Comparison of ENCODE assay signal across 1 cellular context in the genomic region with DNA sequence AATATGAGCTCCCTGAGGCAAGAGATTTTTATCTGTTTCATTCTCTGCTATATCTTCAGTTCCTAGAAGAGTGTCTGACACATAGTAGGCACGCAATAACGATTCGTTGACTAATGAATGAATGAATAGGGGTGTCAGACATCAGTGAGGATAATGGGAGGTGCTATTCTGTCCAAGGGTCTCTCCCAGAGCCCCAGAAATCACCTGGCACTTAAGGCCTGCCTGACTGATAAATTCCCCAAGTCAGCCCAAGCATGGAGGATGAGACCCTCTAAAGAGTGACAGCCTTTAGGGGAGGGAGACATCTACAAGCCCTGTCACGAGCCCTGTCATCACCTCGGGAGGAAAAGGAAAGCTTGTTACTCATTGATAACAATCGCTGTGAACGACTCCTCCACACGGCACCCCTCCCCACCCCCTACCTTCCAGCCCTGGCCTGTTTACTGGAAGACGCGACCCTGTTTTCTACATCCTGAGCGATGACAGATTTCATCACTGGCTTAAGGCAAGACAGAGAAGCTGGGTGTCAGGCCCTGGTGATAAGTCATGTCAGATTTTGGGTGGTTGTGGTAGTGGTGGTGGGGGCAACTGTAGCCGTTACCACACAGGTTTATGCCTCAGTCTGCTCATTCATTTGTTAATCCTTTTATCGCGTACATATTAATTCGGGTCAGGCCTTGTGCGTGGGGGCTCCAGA.
TF ChIP-seq lines count a peak whose summit lies in the region.

No MANE protein-coding gene starts in this region.

TF ChIP-seq in K562, 482 proteins besides CTCF, POLR2A, EP300 and RAD21 (continued from another document and continues in another):
- TF ChIP-seq, protein P1, sequence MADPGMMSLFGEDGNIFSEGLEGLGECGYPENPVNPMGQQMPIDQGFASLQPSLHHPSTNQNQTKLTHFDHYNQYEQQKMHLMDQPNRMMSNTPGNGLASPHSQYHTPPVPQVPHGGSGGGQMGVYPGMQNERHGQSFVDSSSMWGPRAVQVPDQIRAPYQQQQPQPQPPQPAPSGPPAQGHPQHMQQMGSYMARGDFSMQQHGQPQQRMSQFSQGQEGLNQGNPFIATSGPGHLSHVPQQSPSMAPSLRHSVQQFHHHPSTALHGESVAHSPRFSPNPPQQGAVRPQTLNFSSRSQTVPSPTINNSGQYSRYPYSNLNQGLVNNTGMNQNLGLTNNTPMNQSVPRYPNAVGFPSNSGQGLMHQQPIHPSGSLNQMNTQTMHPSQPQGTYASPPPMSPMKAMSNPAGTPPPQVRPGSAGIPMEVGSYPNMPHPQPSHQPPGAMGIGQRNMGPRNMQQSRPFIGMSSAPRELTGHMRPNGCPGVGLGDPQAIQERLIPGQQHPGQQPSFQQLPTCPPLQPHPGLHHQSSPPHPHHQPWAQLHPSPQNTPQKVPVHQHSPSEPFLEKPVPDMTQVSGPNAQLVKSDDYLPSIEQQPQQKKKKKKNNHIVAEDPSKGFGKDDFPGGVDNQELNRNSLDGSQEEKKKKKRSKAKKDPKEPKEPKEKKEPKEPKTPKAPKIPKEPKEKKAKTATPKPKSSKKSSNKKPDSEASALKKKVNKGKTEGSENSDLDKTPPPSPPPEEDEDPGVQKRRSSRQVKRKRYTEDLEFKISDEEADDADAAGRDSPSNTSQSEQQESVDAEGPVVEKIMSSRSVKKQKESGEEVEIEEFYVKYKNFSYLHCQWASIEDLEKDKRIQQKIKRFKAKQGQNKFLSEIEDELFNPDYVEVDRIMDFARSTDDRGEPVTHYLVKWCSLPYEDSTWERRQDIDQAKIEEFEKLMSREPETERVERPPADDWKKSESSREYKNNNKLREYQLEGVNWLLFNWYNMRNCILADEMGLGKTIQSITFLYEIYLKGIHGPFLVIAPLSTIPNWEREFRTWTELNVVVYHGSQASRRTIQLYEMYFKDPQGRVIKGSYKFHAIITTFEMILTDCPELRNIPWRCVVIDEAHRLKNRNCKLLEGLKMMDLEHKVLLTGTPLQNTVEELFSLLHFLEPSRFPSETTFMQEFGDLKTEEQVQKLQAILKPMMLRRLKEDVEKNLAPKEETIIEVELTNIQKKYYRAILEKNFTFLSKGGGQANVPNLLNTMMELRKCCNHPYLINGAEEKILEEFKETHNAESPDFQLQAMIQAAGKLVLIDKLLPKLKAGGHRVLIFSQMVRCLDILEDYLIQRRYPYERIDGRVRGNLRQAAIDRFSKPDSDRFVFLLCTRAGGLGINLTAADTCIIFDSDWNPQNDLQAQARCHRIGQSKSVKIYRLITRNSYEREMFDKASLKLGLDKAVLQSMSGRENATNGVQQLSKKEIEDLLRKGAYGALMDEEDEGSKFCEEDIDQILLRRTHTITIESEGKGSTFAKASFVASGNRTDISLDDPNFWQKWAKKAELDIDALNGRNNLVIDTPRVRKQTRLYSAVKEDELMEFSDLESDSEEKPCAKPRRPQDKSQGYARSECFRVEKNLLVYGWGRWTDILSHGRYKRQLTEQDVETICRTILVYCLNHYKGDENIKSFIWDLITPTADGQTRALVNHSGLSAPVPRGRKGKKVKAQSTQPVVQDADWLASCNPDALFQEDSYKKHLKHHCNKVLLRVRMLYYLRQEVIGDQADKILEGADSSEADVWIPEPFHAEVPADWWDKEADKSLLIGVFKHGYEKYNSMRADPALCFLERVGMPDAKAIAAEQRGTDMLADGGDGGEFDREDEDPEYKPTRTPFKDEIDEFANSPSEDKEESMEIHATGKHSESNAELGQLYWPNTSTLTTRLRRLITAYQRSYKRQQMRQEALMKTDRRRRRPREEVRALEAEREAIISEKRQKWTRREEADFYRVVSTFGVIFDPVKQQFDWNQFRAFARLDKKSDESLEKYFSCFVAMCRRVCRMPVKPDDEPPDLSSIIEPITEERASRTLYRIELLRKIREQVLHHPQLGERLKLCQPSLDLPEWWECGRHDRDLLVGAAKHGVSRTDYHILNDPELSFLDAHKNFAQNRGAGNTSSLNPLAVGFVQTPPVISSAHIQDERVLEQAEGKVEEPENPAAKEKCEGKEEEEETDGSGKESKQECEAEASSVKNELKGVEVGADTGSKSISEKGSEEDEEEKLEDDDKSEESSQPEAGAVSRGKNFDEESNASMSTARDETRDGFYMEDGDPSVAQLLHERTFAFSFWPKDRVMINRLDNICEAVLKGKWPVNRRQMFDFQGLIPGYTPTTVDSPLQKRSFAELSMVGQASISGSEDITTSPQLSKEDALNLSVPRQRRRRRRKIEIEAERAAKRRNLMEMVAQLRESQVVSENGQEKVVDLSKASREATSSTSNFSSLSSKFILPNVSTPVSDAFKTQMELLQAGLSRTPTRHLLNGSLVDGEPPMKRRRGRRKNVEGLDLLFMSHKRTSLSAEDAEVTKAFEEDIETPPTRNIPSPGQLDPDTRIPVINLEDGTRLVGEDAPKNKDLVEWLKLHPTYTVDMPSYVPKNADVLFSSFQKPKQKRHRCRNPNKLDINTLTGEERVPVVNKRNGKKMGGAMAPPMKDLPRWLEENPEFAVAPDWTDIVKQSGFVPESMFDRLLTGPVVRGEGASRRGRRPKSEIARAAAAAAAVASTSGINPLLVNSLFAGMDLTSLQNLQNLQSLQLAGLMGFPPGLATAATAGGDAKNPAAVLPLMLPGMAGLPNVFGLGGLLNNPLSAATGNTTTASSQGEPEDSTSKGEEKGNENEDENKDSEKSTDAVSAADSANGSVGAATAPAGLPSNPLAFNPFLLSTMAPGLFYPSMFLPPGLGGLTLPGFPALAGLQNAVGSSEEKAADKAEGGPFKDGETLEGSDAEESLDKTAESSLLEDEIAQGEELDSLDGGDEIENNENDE (IDR thresholded peaks at IDR 0.05; ENCODE audit: low read depth, low read length), result no peak
- TF ChIP-seq CBFB (CRISPR knock-in tag; IDR thresholded peaks at IDR 0.05) (no peak), SP1 (CRISPR knock-in tag; IDR thresholded peaks at IDR 0.05) (no peak), FOS (IDR thresholded peaks at IDR 0.05; ENCODE audit: extremely low read depth, insufficient read length) (no peak), ZNF445 (CRISPR knock-in tag; IDR thresholded peaks at IDR 0.05; ENCODE audit: low read depth) (no peak), ZEB2 (IDR thresholded peaks at IDR 0.05) (peak; percentile 94), HOXB6 (CRISPR knock-in tag; IDR thresholded peaks at IDR 0.05; ENCODE audit: borderline replicate concordance) (no peak), U2AF2 (optimal IDR thresholded peaks at IDR 0.05; ENCODE audit: low read depth, low read length) (no peak), SLC30A9 (CRISPR knock-in tag; IDR thresholded peaks at IDR 0.05) (no peak), STAG1 (CRISPR knock-in tag; IDR thresholded peaks at IDR 0.05; ENCODE audit: borderline replicate concordance) (no peak), JUN (IDR thresholded peaks at IDR 0.05; ENCODE audit: borderline replicate concordance, low read depth, low read length) (peak; percentile 80), JUN (CRISPR knock-in tag; IDR thresholded peaks at IDR 0.05; ENCODE audit: borderline replicate concordance) (0 out of 2 replicates have a peak, but pooled peaks have one; percentile 59), ETV5 (CRISPR knock-in tag; IDR thresholded peaks at IDR 0.05; ENCODE audit: low read depth) (peak; percentile 78; the same call in 1 of the 2 replicates), MED1 (CRISPR knock-in tag; IDR thresholded peaks at IDR 0.05; ENCODE audit: borderline replicate concordance) (no peak), FIP1L1 (IDR thresholded peaks at IDR 0.05; ENCODE audit: low read depth, low read length, poor library complexity, severe bottlenecking) (no peak), ZNF263 (CRISPR knock-in tag; IDR thresholded peaks at IDR 0.05; ENCODE audit: borderline replicate concordance) (no peak), RBM15 (IDR thresholded peaks at IDR 0.05; ENCODE audit: insufficient read depth, low read length) (no peak), JUNB (CRISPR knock-in tag; conservative IDR thresholded peaks at IDR 0.05) (no peak), RFX5 (IDR thresholded peaks at IDR 0.05; ENCODE audit: low read depth, low read length) (no peak), NUFIP1 (IDR thresholded peaks at IDR 0.05; ENCODE audit: partially characterized antibody) (no peak), CBX8 (IDR thresholded peaks at IDR 0.05; ENCODE audit: borderline replicate concordance, extremely low read depth, low read depth, low read length, poor library complexity, severe bottlenecking) (no peak), NFIX (CRISPR knock-in tag; IDR thresholded peaks at IDR 0.05; ENCODE audit: low read depth) (no peak)
- TF ChIP-seq, protein P2, sequence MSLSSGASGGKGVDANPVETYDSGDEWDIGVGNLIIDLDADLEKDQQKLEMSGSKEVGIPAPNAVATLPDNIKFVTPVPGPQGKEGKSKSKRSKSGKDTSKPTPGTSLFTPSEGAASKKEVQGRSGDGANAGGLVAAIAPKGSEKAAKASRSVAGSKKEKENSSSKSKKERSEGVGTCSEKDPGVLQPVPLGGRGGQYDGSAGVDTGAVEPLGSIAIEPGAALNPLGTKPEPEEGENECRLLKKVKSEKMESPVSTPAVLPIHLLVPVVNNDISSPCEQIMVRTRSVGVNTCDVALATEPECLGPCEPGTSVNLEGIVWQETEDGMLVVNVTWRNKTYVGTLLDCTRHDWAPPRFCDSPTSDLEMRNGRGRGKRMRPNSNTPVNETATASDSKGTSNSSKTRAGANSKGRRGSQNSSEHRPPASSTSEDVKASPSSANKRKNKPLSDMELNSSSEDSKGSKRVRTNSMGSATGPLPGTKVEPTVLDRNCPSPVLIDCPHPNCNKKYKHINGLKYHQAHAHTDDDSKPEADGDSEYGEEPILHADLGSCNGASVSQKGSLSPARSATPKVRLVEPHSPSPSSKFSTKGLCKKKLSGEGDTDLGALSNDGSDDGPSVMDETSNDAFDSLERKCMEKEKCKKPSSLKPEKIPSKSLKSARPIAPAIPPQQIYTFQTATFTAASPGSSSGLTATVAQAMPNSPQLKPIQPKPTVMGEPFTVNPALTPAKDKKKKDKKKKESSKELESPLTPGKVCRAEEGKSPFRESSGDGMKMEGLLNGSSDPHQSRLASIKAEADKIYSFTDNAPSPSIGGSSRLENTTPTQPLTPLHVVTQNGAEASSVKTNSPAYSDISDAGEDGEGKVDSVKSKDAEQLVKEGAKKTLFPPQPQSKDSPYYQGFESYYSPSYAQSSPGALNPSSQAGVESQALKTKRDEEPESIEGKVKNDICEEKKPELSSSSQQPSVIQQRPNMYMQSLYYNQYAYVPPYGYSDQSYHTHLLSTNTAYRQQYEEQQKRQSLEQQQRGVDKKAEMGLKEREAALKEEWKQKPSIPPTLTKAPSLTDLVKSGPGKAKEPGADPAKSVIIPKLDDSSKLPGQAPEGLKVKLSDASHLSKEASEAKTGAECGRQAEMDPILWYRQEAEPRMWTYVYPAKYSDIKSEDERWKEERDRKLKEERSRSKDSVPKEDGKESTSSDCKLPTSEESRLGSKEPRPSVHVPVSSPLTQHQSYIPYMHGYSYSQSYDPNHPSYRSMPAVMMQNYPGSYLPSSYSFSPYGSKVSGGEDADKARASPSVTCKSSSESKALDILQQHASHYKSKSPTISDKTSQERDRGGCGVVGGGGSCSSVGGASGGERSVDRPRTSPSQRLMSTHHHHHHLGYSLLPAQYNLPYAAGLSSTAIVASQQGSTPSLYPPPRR (CRISPR knock-in tag; IDR thresholded peaks at IDR 0.05; ENCODE audit: borderline replicate concordance), result no peak
- TF ChIP-seq, protein P3, sequence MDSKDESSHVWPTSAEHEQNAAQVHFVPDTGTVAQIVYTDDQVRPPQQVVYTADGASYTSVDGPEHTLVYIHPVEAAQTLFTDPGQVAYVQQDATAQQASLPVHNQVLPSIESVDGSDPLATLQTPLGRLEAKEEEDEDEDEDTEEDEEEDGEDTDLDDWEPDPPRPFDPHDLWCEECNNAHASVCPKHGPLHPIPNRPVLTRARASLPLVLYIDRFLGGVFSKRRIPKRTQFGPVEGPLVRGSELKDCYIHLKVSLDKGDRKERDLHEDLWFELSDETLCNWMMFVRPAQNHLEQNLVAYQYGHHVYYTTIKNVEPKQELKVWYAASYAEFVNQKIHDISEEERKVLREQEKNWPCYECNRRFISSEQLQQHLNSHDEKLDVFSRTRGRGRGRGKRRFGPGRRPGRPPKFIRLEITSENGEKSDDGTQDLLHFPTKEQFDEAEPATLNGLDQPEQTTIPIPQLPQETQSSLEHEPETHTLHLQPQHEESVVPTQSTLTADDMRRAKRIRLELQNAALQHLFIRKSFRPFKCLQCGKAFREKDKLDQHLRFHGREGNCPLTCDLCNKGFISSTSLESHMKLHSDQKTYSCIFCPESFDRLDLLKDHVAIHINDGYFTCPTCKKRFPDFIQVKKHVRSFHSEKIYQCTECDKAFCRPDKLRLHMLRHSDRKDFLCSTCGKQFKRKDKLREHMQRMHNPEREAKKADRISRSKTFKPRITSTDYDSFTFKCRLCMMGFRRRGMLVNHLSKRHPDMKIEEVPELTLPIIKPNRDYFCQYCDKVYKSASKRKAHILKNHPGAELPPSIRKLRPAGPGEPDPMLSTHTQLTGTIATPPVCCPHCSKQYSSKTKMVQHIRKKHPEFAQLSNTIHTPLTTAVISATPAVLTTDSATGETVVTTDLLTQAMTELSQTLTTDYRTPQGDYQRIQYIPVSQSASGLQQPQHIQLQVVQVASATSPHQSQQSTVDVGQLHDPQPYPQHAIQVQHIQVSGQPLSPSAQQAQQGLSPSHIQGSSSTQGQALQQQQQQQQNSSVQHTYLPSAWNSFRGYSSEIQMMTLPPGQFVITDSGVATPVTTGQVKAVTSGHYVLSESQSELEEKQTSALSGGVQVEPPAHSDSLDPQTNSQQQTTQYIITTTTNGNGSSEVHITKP (IDR thresholded peaks at IDR 0.05; ENCODE audit: partially characterized antibody), result peak; percentile 76
- TF ChIP-seq, protein P4, sequence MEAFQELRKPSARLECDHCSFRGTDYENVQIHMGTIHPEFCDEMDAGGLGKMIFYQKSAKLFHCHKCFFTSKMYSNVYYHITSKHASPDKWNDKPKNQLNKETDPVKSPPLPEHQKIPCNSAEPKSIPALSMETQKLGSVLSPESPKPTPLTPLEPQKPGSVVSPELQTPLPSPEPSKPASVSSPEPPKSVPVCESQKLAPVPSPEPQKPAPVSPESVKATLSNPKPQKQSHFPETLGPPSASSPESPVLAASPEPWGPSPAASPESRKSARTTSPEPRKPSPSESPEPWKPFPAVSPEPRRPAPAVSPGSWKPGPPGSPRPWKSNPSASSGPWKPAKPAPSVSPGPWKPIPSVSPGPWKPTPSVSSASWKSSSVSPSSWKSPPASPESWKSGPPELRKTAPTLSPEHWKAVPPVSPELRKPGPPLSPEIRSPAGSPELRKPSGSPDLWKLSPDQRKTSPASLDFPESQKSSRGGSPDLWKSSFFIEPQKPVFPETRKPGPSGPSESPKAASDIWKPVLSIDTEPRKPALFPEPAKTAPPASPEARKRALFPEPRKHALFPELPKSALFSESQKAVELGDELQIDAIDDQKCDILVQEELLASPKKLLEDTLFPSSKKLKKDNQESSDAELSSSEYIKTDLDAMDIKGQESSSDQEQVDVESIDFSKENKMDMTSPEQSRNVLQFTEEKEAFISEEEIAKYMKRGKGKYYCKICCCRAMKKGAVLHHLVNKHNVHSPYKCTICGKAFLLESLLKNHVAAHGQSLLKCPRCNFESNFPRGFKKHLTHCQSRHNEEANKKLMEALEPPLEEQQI (IDR thresholded peaks at IDR 0.05), result no peak
